ENCODE assay signal across 8 cellular contexts in genomic region chr17:7034955-7035590, GRCh38. TPM values are rescaled to one million over a fixed set of nuclear protein-coding genes. Genes with fewer than 3 reads are reported as not detected.
DNase-seq lines count a peak whose midpoint lies in the region; ATAC-seq and TF ChIP-seq lines count a peak whose summit lies in the region.

No MANE protein-coding gene starts in this region.

- H3K4me3 ChIP-seq in NT2/D1 (ENCODE audit: insufficient read length, low read depth) (peak overlapping the region; percentile 80), coronary artery (peak overlapping the region; percentile 77), mucosa of rectum (ENCODE audit: low read length in 2 of 2) (peak overlapping the region; percentile 71 to 92), aorta (ENCODE audit: low read length in 2 of 2) (no peak overlapping the region)

- peaks cover 7% of the 10 kb centered on the region for H3K4me1 ChIP-seq in NT2/D1 (ENCODE audit: insufficient read depth, insufficient read length)
- H3K4me1 ChIP-seq in mucosa of rectum (ENCODE audit: control insufficient read depth in 2 of 2, insufficient read depth in 2 of 2, low read length in 2 of 2): peaks cover 10 to 13% of the 10 kb centered on the region in 2 donors
- no peaks in the 10 kb centered on the region for H3K4me1 ChIP-seq in aorta (ENCODE audit: control insufficient read depth in 1 of 2, insufficient read depth in 2 of 2, low read length in 2 of 2)

- DNase-seq in A172 (ENCODE audit: low spot score) (peak; percentile 47), NT2/D1 (ENCODE audit: low read depth, low spot score) (no peak), coronary artery (ENCODE audit: low spot score) (no peak), aorta (no peak), mucosa of gallbladder (ENCODE audit: low spot score) (no peak), NCI-H69 (lab: John Stamatoyannopoulos, UW) (no peak)

- 21 to 27% methylated on average over 7 of the region's 7 CpGs for WGBS in aorta, 2 donors

- H3K27me3 ChIP-seq in NT2/D1 (ENCODE audit: insufficient read depth, insufficient read length): no peaks in the 10 kb centered on the region
- H3K27me3 ChIP-seq in mucosa of rectum (ENCODE audit: control insufficient read depth in 2 of 2, insufficient read depth in 2 of 2, low read length in 2 of 2): no peaks in the 10 kb centered on the region
- no peaks in the 10 kb centered on the region for H3K27me3 ChIP-seq in aorta (ENCODE audit: control insufficient read depth in 1 of 2, insufficient read depth in 2 of 2, low read length in 1 of 2)

- no peaks in the 10 kb centered on the region for H3K36me3 ChIP-seq in NT2/D1 (ENCODE audit: insufficient read depth, insufficient read length, low read length)
- H3K36me3 ChIP-seq in mucosa of rectum (ENCODE audit: control insufficient read depth in 2 of 2, insufficient read depth in 2 of 2, low read length in 2 of 2): no peaks in the 10 kb centered on the region
- no peaks in the 10 kb centered on the region for H3K36me3 ChIP-seq in aorta (ENCODE audit: control insufficient read depth in 1 of 2, insufficient read depth in 2 of 2, low read length in 1 of 2)

- no peak for TF ChIP-seq CTCF in coronary artery (IDR thresholded peaks at IDR 0.05)

- intact Hi-C loops in aorta (cut with DNase I): no loop called here

- H3K27ac ChIP-seq in coronary artery: peak overlapping the region; percentile 3 to 70
- peak overlapping the region; percentile 76 to 90 for H3K27ac ChIP-seq in mucosa of rectum (ENCODE audit: low read depth in 2 of 2, low read length in 2 of 2)
- no peak overlapping the region for H3K27ac ChIP-seq in aorta (ENCODE audit: low read depth in 1 of 2, low read length in 2 of 2)

- H3K9me3 ChIP-seq in NT2/D1 (ENCODE audit: insufficient read depth, low read length): no peaks in the 10 kb centered on the region
- H3K9me3 ChIP-seq in mucosa of rectum (ENCODE audit: control insufficient read depth in 2 of 2, low read length in 2 of 2): no peaks in the 10 kb centered on the region
- H3K9me3 ChIP-seq in aorta (ENCODE audit: control insufficient read depth, low read length): no peaks in the 10 kb centered on the region

- peak; percentile 27 for ATAC-seq in GM21367 (IDR thresholded peaks at IDR 0.05; ENCODE audit: unreplicated experiment)
- peak; percentile 29 for ATAC-seq in aorta (ENCODE audit: low FRiP score)

- H3K9ac ChIP-seq in NT2/D1 (ENCODE audit: insufficient read length, low read depth) (peak overlapping the region; percentile 86), mucosa of rectum (ENCODE audit: low read depth in 1 of 2, low read length in 2 of 2) (peak overlapping the region; percentile 86 to 90)

RNA-seq across cellular contexts. Expression of gene SLC16A13, which starts 0.7 kb away (rescaled TPM):
- total RNA-seq in A172 (2014; rRNA removed; shearing (Covaris generic)): 0.74 and 1.9 TPM in 2 replicates
- total RNA-seq in aorta: 1 to 10 TPM; 1.3 to 2.5 TPM
- 1 to 10 TPM in 1 of 2 donors, not detected in 1; 1.0 TPM for polyA plus RNA-seq in aorta
- 44.4 TPM for total RNA-seq in mucosa of gallbladder

RNA-seq across cellular contexts. Expression of gene SLC16A11, which starts 8.8 kb away (rescaled TPM):
- not detected in 2 replicates for total RNA-seq in A172 (2014; rRNA removed; shearing (Covaris generic))
- total RNA-seq in aorta (1 to 10 TPM in 1 of 2 donors, under 1 TPM in 1; 0.26 to 1.3 TPM), mucosa of gallbladder (4.5 TPM)
- polyA plus RNA-seq in aorta: not detected

RNA-seq across cellular contexts. Expression of gene BCL6B, which starts 12.2 kb away (rescaled TPM):
- 0.07 TPM in 1 of 2 replicates, not detected in the other for total RNA-seq in A172 (2014; rRNA removed; shearing (Covaris generic))
- 10 to 100 TPM; 16.4 to 31.4 TPM for total RNA-seq in aorta
- polyA plus RNA-seq in aorta: 1 to 10 TPM in 1 of 2 donors, under 1 TPM in 1; 0.63 to 1.3 TPM
- 6.2 TPM for total RNA-seq in mucosa of gallbladder

RNA-seq across cellular contexts. Expression of gene RNASEK, which starts 22.6 kb away (rescaled TPM):
- total RNA-seq in A172 (2014; rRNA removed; shearing (Covaris generic)): 220 and 249 TPM in 2 replicates
- 100 to 1,000 TPM; 157 to 163 TPM for total RNA-seq in aorta
- 100 to 1,000 TPM; 390 to 401 TPM for polyA plus RNA-seq in aorta
- 228 TPM for total RNA-seq in mucosa of gallbladder

RNA-seq across cellular contexts. Expression of gene ALOX12, which starts 39.2 kb away (rescaled TPM):
- total RNA-seq in A172 (2014; rRNA removed; shearing (Covaris generic)): not detected in 2 replicates
- total RNA-seq in aorta: not detected
- polyA plus RNA-seq in aorta: not detected
- total RNA-seq in mucosa of gallbladder: not detected

Comparison
In these comparisons a context has a peak if more than half of its experiments do, and no peak if none do; other contexts are left out.
1. H3K4me3 ChIP-seq: peak in NT2/D1 (single experiment), coronary artery (single experiment) and mucosa of rectum (2 of 2); none in aorta (0 of 2).
2. H3K27ac ChIP-seq: peak in coronary artery (2 of 2) and mucosa of rectum (2 of 2); none in aorta (0 of 2).
3. RNA of gene SLC16A13, which starts 0.7 kb away (total RNA-seq): 44.4 TPM in mucosa of gallbladder (single experiment); 1.3 to 2.5 TPM in aorta and 0.74 to 1.9 TPM in A172; every median in the first group is over 10 times any median in the second.